ENCODE assay signal across 8 cellular contexts in genomic region chr2:240585101-240585500, GRCh38. TPM values are rescaled to one million over a fixed set of nuclear protein-coding genes. Genes with fewer than 3 reads are reported as not detected.
DNase-seq lines count a peak whose midpoint lies in the region; ATAC-seq and TF ChIP-seq lines count a peak whose summit lies in the region.

No MANE protein-coding gene starts in this region.

- H3K27me3 Mint-ChIP-seq in activated naive CD8-positive, alpha-beta T cell, result no peaks in the 10 kb centered on the region

- H3K27me3 ChIP-seq in SK-N-SH (ENCODE audit: insufficient read depth) (no peaks in the 10 kb centered on the region), left lung (no peaks in the 10 kb centered on the region)

- TF ChIP-seq CTCF in SK-N-SH (IDR thresholded peaks at IDR 0.05), result no peak
- TF ChIP-seq CTCF in left lung (IDR thresholded peaks at IDR 0.05), result no peak

- peaks cover 27% of the 10 kb centered on the region for H4K20me1 ChIP-seq in SK-N-SH (ENCODE audit: insufficient read depth)

- H3K36me3 ChIP-seq in SK-N-SH (replicated peaks in 1 of 2; ENCODE audit: control insufficient read depth in 1 of 2, insufficient read depth in 2 of 2, low read length in 1 of 2) (peaks cover 8 to 16% of the 10 kb centered on the region in 2 experiments), left lung (peaks cover 0 to 8% of the 10 kb centered on the region in 2 donors)

- peak overlapping the region; percentile 41 for H3K27ac Mint-ChIP-seq in activated naive CD8-positive, alpha-beta T cell

- peaks cover 93% of the 10 kb centered on the region for H3K79me2 ChIP-seq in SK-N-SH (ENCODE audit: insufficient read depth)

- H3K27ac ChIP-seq in SK-N-SH (ENCODE audit: low read depth in 2 of 2, low read length in 1 of 2) (no peak overlapping the region; a peak in 1 of 4 replicates), left lung (no peak overlapping the region)

- DNase-seq in SK-N-SH (no peak), left lung (no peak), KBM-7 (no peak), HEK293T (ENCODE audit: extremely low spot score) (no peak)

- TF ChIP-seq RAD21 in SK-N-SH (IDR thresholded peaks at IDR 0.05; ENCODE audit: low read length), result no peak

- H3K4me1 ChIP-seq in SK-N-SH (ENCODE audit: control insufficient read depth in 1 of 2, insufficient read depth in 2 of 2, low read depth in 1 of 2, low read length in 1 of 2) (peaks cover 17 to 31% of the 10 kb centered on the region in 2 experiments; a peak in 3 of 4 replicates), left lung (peaks cover 29 to 57% of the 10 kb centered on the region in 2 donors)

- peak overlapping the region; percentile 95 for H3K4me2 ChIP-seq in SK-N-SH

- intact Hi-C loops in left lung (cut with DNase I), result no loop called here

- H3K9ac ChIP-seq in SK-N-SH, result peak overlapping the region; percentile 93

- POLR2A ChIA-PET in SK-N-SH (lab: Yijun Ruan, JAX) (interaction anchor here (0.8 to 3.2 kb wide), 4 partner anchors 13 to 24 kb away, joined by 3 to 25 read pairs (median 12); partner anchors contain the start of genes DUSP28 and RNPEPL1), HEK293T (lab: Yijun Ruan, JAX) (interaction anchor here (1.4 to 2.9 kb wide), 3 partner anchors 16 to 38 kb away, joined by 3 to 23 read pairs (median 6); no protein-coding TSS in a partner anchor)

- no peaks in the 10 kb centered on the region for H3K9me3 ChIP-seq in SK-N-SH
- no peaks in the 10 kb centered on the region for H3K9me3 ChIP-seq in left lung

- H3K4me3 ChIP-seq in SK-N-SH (ENCODE audit: low read depth in 2 of 2, low read length in 1 of 2) (peak overlapping the region; percentile 96 to 100), left lung (peak overlapping the region; percentile 96 to 98)

- peaks cover 6% of the 10 kb centered on the region for H3K36me3 Mint-ChIP-seq in activated naive CD8-positive, alpha-beta T cell

- in situ Hi-C loops in KBM-7 (cut with MboI; ENCODE audit: low pct_unique_long_range_greater_than_20kb, low sequenced_read_pairs), result no loop called here

- peak overlapping the region; percentile 97 for H3K4me3 Mint-ChIP-seq in activated naive CD8-positive, alpha-beta T cell

- no peak for TF ChIP-seq EP300 in SK-N-SH (IDR thresholded peaks at IDR 0.05; ENCODE audit: borderline replicate concordance in 1 of 2, low read depth in 1 of 2, low read length in 1 of 2)

- H2AFZ ChIP-seq in SK-N-SH (ENCODE audit: low read depth), result no peak overlapping the region

- H3K9me3 Mint-ChIP-seq in activated naive CD8-positive, alpha-beta T cell (ENCODE audit: low read depth), result no peaks in the 10 kb centered on the region

- peaks cover 3% of the 10 kb centered on the region for H3F3A ChIP-seq in SK-N-SH (replicated peaks; ENCODE audit: insufficient read depth)

- no peaks in the 10 kb centered on the region for H3K9me2 ChIP-seq in SK-N-SH

- ATAC-seq in SK-N-SH treated with all-trans-retinoic acid at 6 μM for 48 hours (no peak), HG03108 (IDR thresholded peaks at IDR 0.05; ENCODE audit: unreplicated experiment) (peak; percentile 17), left lung (no peak), GM19324 (IDR thresholded peaks at IDR 0.05; ENCODE audit: low FRiP score, unreplicated experiment) (no peak)

- 55% methylated on average over 6 of the region's 6 CpGs for WGBS in SK-N-SH (ENCODE audit: low lambda C conversion rate)

- CTCF ChIA-PET in SK-N-SH (lab: Yijun Ruan, JAX) (interaction anchor here (1.2 to 5.7 kb wide), 4 partner anchors 19 to 564 kb away, joined by 3 to 31 read pairs (median 4); no protein-coding TSS in a partner anchor), HEK293T (lab: Yijun Ruan, JAX) (interaction anchor here (0.6 kb wide), 1 partner anchor 12 kb away, joined by 3 read pairs; no protein-coding TSS in a partner anchor)

- H3K4me1 Mint-ChIP-seq in activated naive CD8-positive, alpha-beta T cell (ENCODE audit: low read depth), result peaks cover 54% of the 10 kb centered on the region

TF ChIP-seq in SK-N-SH, 30 proteins besides CTCF, POLR2A, EP300 and RAD21:
- TF ChIP-seq NFIC (IDR thresholded peaks at IDR 0.05; ENCODE audit: borderline replicate concordance) (no peak), SMC3 (IDR thresholded peaks at IDR 0.05; ENCODE audit: low read depth, low read length) (no peak), FOSL2 (IDR thresholded peaks at IDR 0.05; ENCODE audit: borderline replicate concordance, low read depth) (no peak), YY1 (IDR thresholded peaks at IDR 0.05; ENCODE audit: low read depth) (no peak), MEF2A (IDR thresholded peaks at IDR 0.05; ENCODE audit: borderline replicate concordance, low read depth) (no peak), ELF1 (IDR thresholded peaks at IDR 0.05) (no peak)

TF ChIP-seq in SK-N-SH treated with all-trans-retinoic acid at 6 μM for 48 hours, 23 proteins besides CTCF, POLR2A, EP300 and RAD21 (continues in another document):
- TF ChIP-seq CSDC2 (CRISPR knock-in tag; IDR thresholded peaks at IDR 0.05) (no peak), TOX (CRISPR knock-in tag; IDR thresholded peaks at IDR 0.05; ENCODE audit: borderline replicate concordance) (no peak), GLIS3 (CRISPR knock-in tag; IDR thresholded peaks at IDR 0.05) (no peak), ISL1 (CRISPR knock-in tag; IDR thresholded peaks at IDR 0.05) (no peak), PATZ1 (CRISPR knock-in tag; IDR thresholded peaks at IDR 0.05; ENCODE audit: borderline replicate concordance) (no peak), SNAI2 (CRISPR knock-in tag; IDR thresholded peaks at IDR 0.05) (no peak)

TF ChIP-seq in HEK293T, 16 proteins besides CTCF, POLR2A, EP300 and RAD21:
- TF ChIP-seq PKNOX1 (IDR thresholded peaks at IDR 0.05), result no peak
- no peak for TF ChIP-seq FOXM1 (IDR thresholded peaks at IDR 0.05; ENCODE audit: borderline replicate concordance)
- TF ChIP-seq ELF4 (IDR thresholded peaks at IDR 0.05), result no peak
- TF ChIP-seq SUZ12 (IDR thresholded peaks at IDR 0.05), result no peak
- no peak for TF ChIP-seq CTBP1 (IDR thresholded peaks at IDR 0.05; ENCODE audit: borderline replicate concordance)
- no peak for TF ChIP-seq BHLHE40 (IDR thresholded peaks at IDR 0.05; ENCODE audit: borderline replicate concordance)
- TF ChIP-seq FOXA1 (IDR thresholded peaks at IDR 0.05), result no peak
- TF ChIP-seq ARNT (IDR thresholded peaks at IDR 0.05), result no peak
- no peak for TF ChIP-seq L3MBTL2 (conservative IDR thresholded peaks at IDR 0.05)
- no peak for TF ChIP-seq SP1 (IDR thresholded peaks at IDR 0.05)
- no peak for TF ChIP-seq FOXK2 (IDR thresholded peaks at IDR 0.05)
- TF ChIP-seq HDGF (IDR thresholded peaks at IDR 0.05; ENCODE audit: borderline replicate concordance), result no peak
- no peak for TF ChIP-seq NFRKB (IDR thresholded peaks at IDR 0.05)
- TF ChIP-seq LEF1 (IDR thresholded peaks at IDR 0.05; ENCODE audit: borderline replicate concordance), result no peak
- TF ChIP-seq ZNF384 (IDR thresholded peaks at IDR 0.05), result no peak
- no peak for TF ChIP-seq TARDBP (IDR thresholded peaks at IDR 0.05)
TF ChIP-seq in HEK293T: peak in this region for 0.

RNA-seq across cellular contexts. Expression of gene CAPN10, which starts 1.4 kb away (rescaled TPM):
- polyA plus RNA-seq in SK-N-SH (2012; rRNA removed), result 24.0 and 28.1 TPM in 2 replicates
- 7.5 and 13.2 TPM in 2 replicates for polyA plus RNA-seq in SK-N-SH (2012; cell fraction: cytosol; rRNA removed)
- 110 and 163 TPM in 2 replicates for polyA plus RNA-seq in SK-N-SH (2012; cell fraction: nucleus; rRNA removed)
- 10 to 100 TPM; 31.2 to 31.9 TPM for total RNA-seq in left lung

RNA-seq across cellular contexts. Expression of gene RNPEPL1, which starts 16.8 kb away (rescaled TPM):
- 13.3 and 14.3 TPM in 2 replicates for polyA plus RNA-seq in SK-N-SH (2012; rRNA removed)
- polyA plus RNA-seq in SK-N-SH (2012; cell fraction: cytosol; rRNA removed), result 4.9 and 9.6 TPM in 2 replicates
- polyA plus RNA-seq in SK-N-SH (2012; cell fraction: nucleus; rRNA removed), result 41.2 and 59.3 TPM in 2 replicates
- total RNA-seq in left lung, result 10 to 100 TPM; 89.3 to 99.2 TPM

RNA-seq across cellular contexts. Expression of gene DUSP28, which starts 24.9 kb away (rescaled TPM):
- polyA plus RNA-seq in SK-N-SH (2012; rRNA removed), result 4.1 and 6.4 TPM in 2 replicates
- polyA plus RNA-seq in SK-N-SH (2012; cell fraction: cytosol; rRNA removed), result 5.2 and 5.8 TPM in 2 replicates
- 4.5 and 5.9 TPM in 2 replicates for polyA plus RNA-seq in SK-N-SH (2012; cell fraction: nucleus; rRNA removed)
- total RNA-seq in left lung, result 1 to 10 TPM; 2.4 to 3.5 TPM

RNA-seq across cellular contexts. Expression of gene ANKMY1, which starts 27.3 kb away (rescaled TPM):
- polyA plus RNA-seq in SK-N-SH (2012; rRNA removed), result 12.1 and 15.9 TPM in 2 replicates
- 5.0 and 7.1 TPM in 2 replicates for polyA plus RNA-seq in SK-N-SH (2012; cell fraction: cytosol; rRNA removed)
- polyA plus RNA-seq in SK-N-SH (2012; cell fraction: nucleus; rRNA removed), result 56.7 and 59.6 TPM in 2 replicates
- 10 to 100 TPM; 11.8 to 20.1 TPM for total RNA-seq in left lung

RNA-seq across cellular contexts. Expression of gene GPR35, which starts 40.2 kb away (rescaled TPM):
- polyA plus RNA-seq in SK-N-SH (2012; rRNA removed), result 1.2 and 1.3 TPM in 2 replicates
- 0.31 and 0.37 TPM in 2 replicates for polyA plus RNA-seq in SK-N-SH (2012; cell fraction: cytosol; rRNA removed)
- 8.6 and 12.4 TPM in 2 replicates for polyA plus RNA-seq in SK-N-SH (2012; cell fraction: nucleus; rRNA removed)
- 1 to 10 TPM; 1.1 to 6.0 TPM for total RNA-seq in left lung
